In genomic region chr2:47226124-47227040, GRCh38 we compare ENCODE assay signal across 9 cellular contexts. TPM values are rescaled to one million over a fixed set of nuclear protein-coding genes. Genes with fewer than 3 reads are reported as not detected.
DNase-seq lines count a peak whose midpoint lies in the region; ATAC-seq and TF ChIP-seq lines count a peak whose summit lies in the region.
"Had no signal": no experiment of that assay in that cellular context is flagged by ENCODE, and none has a peak within 500 bp of the region (broad histone marks: within the 10 kb centered on the region; RNA-seq: fewer than 3 reads in every experiment).

No MANE protein-coding gene starts in this region.

- in situ Hi-C loops in gastrocnemius medialis (cut with MboI; ENCODE audit: low sequenced_read_pairs in 4 of 4), result no loop called here

- TF ChIP-seq EP300 in gastroesophageal sphincter (IDR thresholded peaks at IDR 0.05) (no peak), tibial nerve (IDR thresholded peaks at IDR 0.05) (no peak)

- H3K27me3 Mint-ChIP-seq in Caco-2 (ENCODE audit: insufficient read depth, unreplicated experiment), result no peaks in the 10 kb centered on the region

- intact Hi-C loops in gastrocnemius medialis (cut with DNase I; ENCODE audit: low total_unique reads) (loop anchor here (5.0 kb wide), 1 partner anchor 76 kb away; no protein-coding TSS in a partner anchor), Caco-2 (cut with micrococcal nuclease; ENCODE audit: unreplicated experiment) (loop anchor here (5.0 kb wide), 1 partner anchor 46 kb away; no protein-coding TSS in a partner anchor)

- no TSS peak for BruUV-seq in Caco-2 (replicated peaks; lab: Mats Ljungman, UMichigan)

- H3K4me3 Mint-ChIP-seq in Caco-2 (ENCODE audit: unreplicated experiment), result no peak overlapping the region

- no peaks in the 10 kb centered on the region for H3K9me3 Mint-ChIP-seq in Caco-2 (ENCODE audit: unreplicated experiment)

- H3K4me1 ChIP-seq in gastroesophageal sphincter, result peaks cover 2 to 46% (median 14%) of the 10 kb centered on the region in 3 donors
- H3K4me1 ChIP-seq in gastrocnemius medialis, result peaks cover 29 to 31% of the 10 kb centered on the region in 2 donors
- peaks cover 44% of the 10 kb centered on the region for H3K4me1 ChIP-seq in Caco-2
- H3K4me1 ChIP-seq in tibial nerve, result peaks cover 0 to 26% (median 9%) of the 10 kb centered on the region in 4 donors

- H3K36me3 Mint-ChIP-seq in Caco-2 (ENCODE audit: insufficient read depth, unreplicated experiment), result no peaks in the 10 kb centered on the region

- no peak overlapping the region for H3K4me3 ChIP-seq in gastroesophageal sphincter
- H3K4me3 ChIP-seq in gastrocnemius medialis, result no peak overlapping the region
- no peak overlapping the region for H3K4me3 ChIP-seq in Caco-2 (ENCODE audit: low read depth, low read length)
- no peak overlapping the region for H3K4me3 ChIP-seq in tibial nerve

- H3K27ac Mint-ChIP-seq in Caco-2 (ENCODE audit: unreplicated experiment), result no peak overlapping the region

- CTCF ChIA-PET in Caco-2 (lab: Charles Lee), result no interaction called here

- whole genome bisulfite sequencing in gastroesophageal sphincter (ENCODE audit: low coverage in 1 of 2), 2 donors, result 41 to 42% methylated on average over 6 to 7 of the region's 7 CpGs
- 70 to 73% methylated on average over 7 of the region's 7 CpGs for WGBS in tibial nerve, 2 donors

- TF ChIP-seq POLR2A in gastroesophageal sphincter (IDR thresholded peaks at IDR 0.05) (no peak), gastrocnemius medialis (IDR thresholded peaks at IDR 0.05) (no peak), tibial nerve (IDR thresholded peaks at IDR 0.05) (no peak)

- H3K27me3 ChIP-seq in gastroesophageal sphincter (no peaks in the 10 kb centered on the region), gastrocnemius medialis (no peaks in the 10 kb centered on the region), Caco-2 (replicated peaks; ENCODE audit: control insufficient read depth, insufficient read depth, low read length) (no peaks in the 10 kb centered on the region), tibial nerve (no peaks in the 10 kb centered on the region)
- H3K27me3 ChIP-seq: neutrophil had no signal

- POLR2A ChIA-PET in Caco-2 (lab: Charles Lee), result no interaction called here

- TF ChIP-seq CTCF in gastroesophageal sphincter (IDR thresholded peaks at IDR 0.05), result no peak
- no peak for TF ChIP-seq CTCF in gastrocnemius medialis (IDR thresholded peaks at IDR 0.05 in 4 of 5, conservative IDR thresholded peaks at IDR 0.05 in 1 of 5)
- TF ChIP-seq CTCF in Caco-2 (IDR thresholded peaks at IDR 0.05; ENCODE audit: insufficient read depth in 1 of 2, low read depth in 1 of 2, low read length in 1 of 2, severe bottlenecking in 1 of 2, unreplicated experiment in 1 of 2), result no peak
- no peak for TF ChIP-seq CTCF in tibial nerve (IDR thresholded peaks at IDR 0.05)

- ATAC-seq in gastroesophageal sphincter (no peak), gastrocnemius medialis (peak in 1 of 2 donors; percentile 27)

- peaks cover 49% of the 10 kb centered on the region for H3K4me1 Mint-ChIP-seq in Caco-2 (ENCODE audit: low read depth, unreplicated experiment)

- H3K9me3 ChIP-seq in gastroesophageal sphincter (no peaks in the 10 kb centered on the region), gastrocnemius medialis (no peaks in the 10 kb centered on the region), Caco-2 (no peaks in the 10 kb centered on the region), tibial nerve (no peaks in the 10 kb centered on the region)
- H3K9me3 ChIP-seq: neutrophil had no signal

- DNase-seq in LHCN-M2 (ENCODE audit: low read depth) (peak; percentile 26), NCI-H510A (lab: John Stamatoyannopoulos, UW) (peak; percentile 64), gastrocnemius medialis (no peak), Caco-2 (no peak), tibial nerve (ENCODE audit: low spot score in 2 of 2) (no peak), CD1c-positive myeloid dendritic cell (ENCODE audit: extremely low spot score) (no peak)
- no peak for DNase-seq in activated CD4-positive, alpha-beta T cell treated with anti-CD3 and anti-CD28 coated beads, Interleukin-2, amount 50 U/mL, for 1 hour

- H3K36me3 ChIP-seq in gastroesophageal sphincter (no peaks in the 10 kb centered on the region), gastrocnemius medialis (no peaks in the 10 kb centered on the region), Caco-2 (ENCODE audit: control insufficient read depth, insufficient read depth, low read length) (no peaks in the 10 kb centered on the region), tibial nerve (no peaks in the 10 kb centered on the region)
- H3K36me3 ChIP-seq: neutrophil had no signal

- H3K27ac ChIP-seq in gastroesophageal sphincter (peak overlapping the region in 3 of 4 donors; percentile 15 to 60 (median 51)), gastrocnemius medialis (peak overlapping the region; percentile 33 to 61 (median 58)), tibial nerve (no peak overlapping the region)
- H3K27ac ChIP-seq: neutrophil had no signal

RNA-seq across cellular contexts. Expression of gene CALM2, which starts 50.1 kb away (rescaled TPM):
- 1,687 and 1,705 TPM in 2 replicates for total RNA-seq in LHCN-M2 (2014; rRNA removed)
- 1,482 TPM for polyA plus RNA-seq in LHCN-M2 (2012)
- total RNA-seq in gastroesophageal sphincter, result 1,000 to 10,000 TPM in 1 of 4 donors, 100 to 1,000 TPM in 3; 842 to 1,190 (median 952) TPM
- 100 to 1,000 TPM; 129 to 195 (median 149) TPM for total RNA-seq in gastrocnemius medialis
- 806 and 843 TPM in 2 replicates for total RNA-seq in Caco-2 (2022)
- total RNA-seq in tibial nerve, result 1,000 to 10,000 TPM in 2 of 4 donors, 100 to 1,000 TPM in 2; 666 to 1,189 (median 889) TPM

Comparison
In these comparisons a context has a peak if more than half of its experiments do, and no peak if none do; other contexts are left out.
1. DNase-seq: peak in LHCN-M2 (single experiment) and NCI-H510A (single experiment); none in gastrocnemius medialis (0 of 2), activated CD4-positive, alpha-beta T cell treated with anti-CD3 and anti-CD28 coated beads, Interleukin-2, amount 50 U/mL, for 1 hour (single experiment), Caco-2 (0 of 2), tibial nerve (0 of 2) and CD1c-positive myeloid dendritic cell (single experiment).
2. H3K27ac ChIP-seq: peak in gastroesophageal sphincter (3 of 4) and gastrocnemius medialis (4 of 4); none in tibial nerve (0 of 4).